ENCODE assay signal across 8 cellular contexts in genomic region chr14:48398675-48399282, GRCh38.
DNase-seq lines count a peak whose midpoint lies in the region; ATAC-seq and TF ChIP-seq lines count a peak whose summit lies in the region.

No MANE protein-coding gene starts in this region.

- H2BK120ac ChIP-seq in mesendoderm (ENCODE audit: low read depth, low read length), result peak overlapping the region; percentile 28

- no peak overlapping the region for H3K4me3 ChIP-seq in mammary epithelial cell (replicated peaks in 1 of 3; ENCODE audit: insufficient read depth in 1 of 3, low read depth in 2 of 3, low read length in 3 of 3)
- H3K4me3 ChIP-seq in mesendoderm (ENCODE audit: low read length), result no peak overlapping the region

- peak overlapping the region; percentile 98 for H2BK15ac ChIP-seq in mesendoderm (replicated peaks; ENCODE audit: low read depth)

- in situ Hi-C loops in Caki2 (cut with HindIII; ENCODE audit: low pct_unique_long_range_greater_than_20kb, low sequenced_read_pairs), result no loop called here
- in situ Hi-C loops in mammary epithelial cell (cut with MboI; ENCODE audit: low sequenced_read_pairs in 2 of 2), result loop anchor here in 1 of 2 donors (25.0 kb wide), 1 partner anchor 486 kb away; no protein-coding TSS in a partner anchor

- peak overlapping the region; percentile 97 for H3K18ac ChIP-seq in mesendoderm (ENCODE audit: low read length)

- no peak overlapping the region for H3K27ac Mint-ChIP-seq in activated CD4-positive, alpha-beta T cell treated with anti-CD3 and anti-CD28 coated beads for 36 hours

- H2AFZ ChIP-seq in mammary epithelial cell (ENCODE audit: low read depth, low read length), result no peak overlapping the region

- BruUV-seq in mammary epithelial cell (replicated peaks; lab: Mats Ljungman, UMichigan), result no TSS peak

- peak; percentile 38 for DNase-seq in Caki2 (ENCODE audit: low read depth)
- peak; percentile 12 to 68 for DNase-seq in NCI-H446 (lab: John Stamatoyannopoulos, UW)
- DNase-seq in mammary epithelial cell, result peak; percentile 19
- peak; percentile 78 for DNase-seq in mesendoderm
- DNase-seq in middle frontal gyrus (ENCODE audit: extremely low spot score, low spot score), result no peak
- no peak for DNase-seq in activated CD4-positive, alpha-beta T cell treated with anti-CD3 and anti-CD28 coated beads for 36 hours

- POLR2A ChIA-PET in activated CD4-positive, alpha-beta T cell treated with anti-CD3 and anti-CD28 coated beads for 36 hours (lab: Charles Lee), result no interaction called here

- H3K4me2 ChIP-seq in mammary epithelial cell (ENCODE audit: insufficient read depth, low read depth, low read length) (no peak overlapping the region), mesendoderm (ENCODE audit: low read length) (no peak overlapping the region)

- no peaks in the 10 kb centered on the region for H3K9me3 ChIP-seq in mammary epithelial cell (replicated peaks; ENCODE audit: insufficient read depth, low read length)

- dilution Hi-C loops in mammary epithelial cell (cut with HindIII; ENCODE audit: low sequenced_read_pairs), result no loop called here

- no peaks in the 10 kb centered on the region for H3K36me3 ChIP-seq in mammary epithelial cell (ENCODE audit: insufficient read depth, low read length)
- H3K36me3 ChIP-seq in mesendoderm (ENCODE audit: control insufficient read depth, insufficient read depth, low read length), result no peaks in the 10 kb centered on the region

- intact Hi-C loops in mammary epithelial cell (cut with micrococcal nuclease), result loop anchor here (1.0 to 10.0 kb wide), 3 partner anchors 481 to 1354 kb away; no protein-coding TSS in a partner anchor
- intact Hi-C loops in activated CD4-positive, alpha-beta T cell treated with anti-CD3 and anti-CD28 coated beads for 36 hours (cut with DNase I, micrococcal nuclease), result loop anchor here in 1 of 2 experiments (5.0 kb wide), 1 partner anchor 481 kb away; no protein-coding TSS in a partner anchor

- no peak overlapping the region for H4K5ac ChIP-seq in mesendoderm (ENCODE audit: low read length)

- WGBS in mammary epithelial cell (ENCODE audit: low coverage, missing lambda C conversion rate), result 44% methylated on average over 2 of the region's 2 CpGs
- no CpG with 5 or more reads among the region's 2 CpGs for WGBS in mesendoderm (ENCODE audit: extremely low coverage, insufficient coverage, low lambda C conversion rate)

- H3K36me3 Mint-ChIP-seq in activated CD4-positive, alpha-beta T cell treated with anti-CD3 and anti-CD28 coated beads for 36 hours (ENCODE audit: low read depth), result no peaks in the 10 kb centered on the region

- H3K9ac ChIP-seq in mammary epithelial cell (ENCODE audit: insufficient read depth, low read length), result no peak overlapping the region
- H3K9ac ChIP-seq in mesendoderm (ENCODE audit: low read length), result no peak overlapping the region

- H3K4me3 Mint-ChIP-seq in activated CD4-positive, alpha-beta T cell treated with anti-CD3 and anti-CD28 coated beads for 36 hours, result no peak overlapping the region

- H3K9me3 Mint-ChIP-seq in activated CD4-positive, alpha-beta T cell treated with anti-CD3 and anti-CD28 coated beads for 36 hours (ENCODE audit: low read depth), result peaks cover 3% of the 10 kb centered on the region

- peak; percentile 53 to 56 for TF ChIP-seq CTCF in mammary epithelial cell (conservative IDR thresholded peaks at IDR 0.05 in 1 of 2, IDR thresholded peaks at IDR 0.05 in 1 of 2; ENCODE audit: extremely low read depth in 1 of 2, insufficient read depth in 1 of 2, low read depth in 1 of 2, low read length in 2 of 2)

- H3K27me3 ChIP-seq in mammary epithelial cell (ENCODE audit: insufficient read depth, low read length) (no peaks in the 10 kb centered on the region), mesendoderm (ENCODE audit: insufficient read depth, low read length, poor library complexity) (no peaks in the 10 kb centered on the region)

- no peak overlapping the region for H3K56ac ChIP-seq in mesendoderm (ENCODE audit: low read length)

- no peak overlapping the region for H2BK5ac ChIP-seq in mesendoderm (ENCODE audit: low read length)

- no peak overlapping the region for H3K23ac ChIP-seq in mesendoderm (ENCODE audit: low read length)

- no peak overlapping the region for H3K4ac ChIP-seq in mesendoderm (ENCODE audit: low read depth, low read length)

- peak; percentile 71 for ATAC-seq in HG02642 (IDR thresholded peaks at IDR 0.05; ENCODE audit: poor library complexity, unreplicated experiment)
- ATAC-seq in HG03280 (IDR thresholded peaks at IDR 0.05; ENCODE audit: unreplicated experiment), result no peak
- ATAC-seq in activated CD4-positive, alpha-beta T cell treated with anti-CD3 and anti-CD28 coated beads for 36 hours, result no peak

- CTCF ChIA-PET in mammary epithelial cell (lab: Charles Lee; ENCODE audit: low non-redundant PET), result no interaction called here
- CTCF ChIA-PET in activated CD4-positive, alpha-beta T cell treated with anti-CD3 and anti-CD28 coated beads for 36 hours (lab: Charles Lee), result no interaction called here

- H3K4me1 Mint-ChIP-seq in activated CD4-positive, alpha-beta T cell treated with anti-CD3 and anti-CD28 coated beads for 36 hours, result no peaks in the 10 kb centered on the region

- H3K27ac ChIP-seq in mammary epithelial cell (ENCODE audit: insufficient read depth, low read depth, low read length), result no peak overlapping the region
- H3K27ac ChIP-seq in mesendoderm (ENCODE audit: low read depth, low read length), result no peak overlapping the region

- no peaks in the 10 kb centered on the region for H3K27me3 Mint-ChIP-seq in activated CD4-positive, alpha-beta T cell treated with anti-CD3 and anti-CD28 coated beads for 36 hours

- H3K4me1 ChIP-seq in mammary epithelial cell (ENCODE audit: insufficient read depth, low read length), result no peaks in the 10 kb centered on the region
- H3K4me1 ChIP-seq in mesendoderm (ENCODE audit: control insufficient read depth, low read depth, low read length), result no peaks in the 10 kb centered on the region

- no peaks in the 10 kb centered on the region for H3K79me1 ChIP-seq in mesendoderm (ENCODE audit: low read length)

- H3K79me2 ChIP-seq in mammary epithelial cell (ENCODE audit: insufficient read depth, low read length) (no peaks in the 10 kb centered on the region), mesendoderm (ENCODE audit: control insufficient read depth, insufficient read depth, low read length) (no peaks in the 10 kb centered on the region)

- H4K8ac ChIP-seq in mesendoderm (ENCODE audit: low read depth, low read length), result no peak overlapping the region

- no peak overlapping the region for H2AK5ac ChIP-seq in mesendoderm (ENCODE audit: low read length)

- H4K20me1 ChIP-seq in mammary epithelial cell (ENCODE audit: insufficient read depth, low read length), result no peaks in the 10 kb centered on the region

Comparison
In these comparisons a context has a peak if more than half of its experiments do, and no peak if none do; other contexts are left out.
1. DNase-seq: peak in Caki2 (single experiment), NCI-H446 (2 of 2), mammary epithelial cell (single experiment) and mesendoderm (single experiment); none in middle frontal gyrus (single experiment) and activated CD4-positive, alpha-beta T cell treated with anti-CD3 and anti-CD28 coated beads for 36 hours (single experiment).